In the genomic region with DNA sequence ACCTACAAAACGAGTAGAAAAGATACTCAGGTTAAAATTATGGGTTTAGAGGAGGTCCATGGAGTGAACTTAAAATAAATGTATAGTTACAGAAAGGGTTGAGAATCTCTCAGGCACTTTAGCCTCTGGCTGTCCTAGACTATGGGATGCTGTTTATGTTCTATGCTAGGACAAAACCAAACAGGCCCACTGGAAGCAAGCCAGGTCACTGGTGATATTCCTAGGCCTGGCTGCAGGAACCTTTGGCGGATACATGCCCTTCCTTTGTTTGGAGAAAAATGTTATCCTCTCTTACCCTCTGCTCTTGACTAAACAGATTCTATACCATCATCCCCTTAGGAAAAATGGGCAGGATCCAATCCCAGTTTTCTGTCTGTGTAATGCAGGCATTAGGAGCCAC, we compare ENCODE assay signal across 18 cellular contexts.
DNase-seq lines count a peak whose midpoint lies in the region; ATAC-seq and TF ChIP-seq lines count a peak whose summit lies in the region.
"Had no signal": no experiment of that assay in that cellular context is flagged by ENCODE, and none has a peak within 500 bp of the region (broad histone marks: within the 10 kb centered on the region; RNA-seq: fewer than 3 reads in every experiment).

No MANE protein-coding gene starts in this region.

- TF ChIP-seq CTCF in natural killer cell (IDR thresholded peaks at IDR 0.05), result no peak

- H3K4me3 ChIP-seq in MG63, result no peak overlapping the region
- H3K4me3 ChIP-seq: coronary artery, neural progenitor cell had no signal

- H3K4me3 Mint-ChIP-seq in natural killer cell, result no peak overlapping the region
- no peak overlapping the region for H3K4me3 Mint-ChIP-seq in natural killer cell treated with Interleukin-12 subunit alpha and Interleukin-12 subunit beta and Interleukin-15 and Interleukin-18, amount 100 ng/mL, for 72 hours
- no peak overlapping the region for H3K4me3 Mint-ChIP-seq in stimulated activated memory B cell treated with anti-CD40 and anti-IgM and Interleukin-4, amounts not matched to agents 10 μg/mL and 1 μg/mL and 100 μg/mL, for 72 hours
- H3K4me3 Mint-ChIP-seq: activated CD4-positive, alpha-beta T cell treated with anti-CD3 and anti-CD28 coated beads, Interleukin-2, amount 10 ng/mL, durations not matched to agents 24 days and 14 days; neural progenitor cell had no signal

- intact Hi-C loops in natural killer cell (cut with micrococcal nuclease), result no loop called here

- peaks cover 0 to 2% of the 10 kb centered on the region in 2 donors for H3K9me3 Mint-ChIP-seq in natural killer cell
- peaks cover 7% of the 10 kb centered on the region for H3K9me3 Mint-ChIP-seq in natural killer cell treated with Interleukin-12 subunit alpha and Interleukin-12 subunit beta and Interleukin-15 and Interleukin-18, amount 100 ng/mL, for 72 hours
- peaks cover 2% of the 10 kb centered on the region for H3K9me3 Mint-ChIP-seq in stimulated activated memory B cell treated with anti-CD40 and anti-IgM and Interleukin-4, amounts not matched to agents 10 μg/mL and 1 μg/mL and 100 μg/mL, for 72 hours
- H3K9me3 Mint-ChIP-seq: neural progenitor cell had no signal

- DNase-seq in natural killer cell, result no peak
- no peak for DNase-seq in natural killer cell treated with Interleukin-12 subunit alpha and Interleukin-12 subunit beta and Interleukin-15 and Interleukin-18, amount 100 ng/mL, for 72 hours (ENCODE audit: low spot score)
- peak; percentile 63 to 94 for DNase-seq in dermis microvascular lymphatic vessel endothelial cell (ENCODE audit: low read depth in 2 of 2)
- DNase-seq in lung microvascular endothelial cell (ENCODE audit: low read depth in 2 of 2), result peak; percentile 79 to 89
- DNase-seq in stimulated activated CD4-positive, alpha-beta T cell treated with anti-CD3 and anti-CD28 coated beads, Interleukin-2, amount 100 ng/mL, for 48 hours, result no peak
- no peak for DNase-seq in MG63
- no peak for DNase-seq in NCI-H1436 (lab: John Stamatoyannopoulos, UW)
- DNase-seq: activated CD4-positive, alpha-beta T cell treated with anti-CD3 and anti-CD28 coated beads, Interleukin-2, amount 10 ng/mL, durations not matched to agents 24 days and 14 days; activated CD8-positive, alpha-beta memory T cell treated with anti-CD3 and anti-CD28 coated beads, Interleukin-2, amount 50 U/mL, for 4 hours; aorta; erythroblast; head of caudate nucleus; NCI-H1930; NCI-H526 treated with DMSO at 0.1 percent for 48 hours; PC-3 had no signal

- H3K27ac Mint-ChIP-seq in natural killer cell, result peak overlapping the region; percentile 89 to 92
- H3K27ac Mint-ChIP-seq in natural killer cell treated with Interleukin-12 subunit alpha and Interleukin-12 subunit beta and Interleukin-15 and Interleukin-18, amount 100 ng/mL, for 72 hours, result peak overlapping the region in 1 of 2 donors; percentile 81
- no peak overlapping the region for H3K27ac Mint-ChIP-seq in stimulated activated memory B cell treated with anti-CD40 and anti-IgM and Interleukin-4, amounts not matched to agents 10 μg/mL and 1 μg/mL and 100 μg/mL, for 72 hours
- H3K27ac Mint-ChIP-seq: activated CD4-positive, alpha-beta T cell treated with anti-CD3 and anti-CD28 coated beads, Interleukin-2, amount 10 ng/mL, durations not matched to agents 24 days and 14 days; neural progenitor cell had no signal

- peaks cover 0 to 3% of the 10 kb centered on the region in 2 donors for H3K27me3 Mint-ChIP-seq in natural killer cell (ENCODE audit: low read depth in 2 of 2)
- no peaks in the 10 kb centered on the region for H3K27me3 Mint-ChIP-seq in natural killer cell treated with Interleukin-12 subunit alpha and Interleukin-12 subunit beta and Interleukin-15 and Interleukin-18, amount 100 ng/mL, for 72 hours
- H3K27me3 Mint-ChIP-seq in stimulated activated memory B cell treated with anti-CD40 and anti-IgM and Interleukin-4, amounts not matched to agents 10 μg/mL and 1 μg/mL and 100 μg/mL, for 72 hours, result no peaks in the 10 kb centered on the region
- H3K27me3 Mint-ChIP-seq: activated CD4-positive, alpha-beta T cell treated with anti-CD3 and anti-CD28 coated beads, Interleukin-2, amount 10 ng/mL, durations not matched to agents 24 days and 14 days had no signal

- no peak for ATAC-seq in natural killer cell
- no peak for ATAC-seq in natural killer cell treated with Interleukin-12 subunit alpha and Interleukin-12 subunit beta and Interleukin-15 and Interleukin-18, amount 100 ng/mL, for 72 hours
- ATAC-seq in stimulated activated memory B cell treated with anti-CD40 and anti-IgM and Interleukin-4, amounts not matched to agents 10 μg/mL and 1 μg/mL and 100 μg/mL, for 72 hours, result no peak
- ATAC-seq: PC-3 had no signal

- peaks cover 59 to 62% of the 10 kb centered on the region in 2 donors for H3K4me1 Mint-ChIP-seq in natural killer cell
- H3K4me1 Mint-ChIP-seq in natural killer cell treated with Interleukin-12 subunit alpha and Interleukin-12 subunit beta and Interleukin-15 and Interleukin-18, amount 100 ng/mL, for 72 hours (ENCODE audit: low read depth in 2 of 2), result peaks cover 65 to 78% of the 10 kb centered on the region in 2 donors
- peaks cover 30% of the 10 kb centered on the region for H3K4me1 Mint-ChIP-seq in stimulated activated memory B cell treated with anti-CD40 and anti-IgM and Interleukin-4, amounts not matched to agents 10 μg/mL and 1 μg/mL and 100 μg/mL, for 72 hours
- H3K4me1 Mint-ChIP-seq: neural progenitor cell had no signal

- no peaks in the 10 kb centered on the region for H3K27me3 ChIP-seq in MG63
- H3K27me3 ChIP-seq: neural progenitor cell had no signal

- H3K36me3 ChIP-seq in MG63, result no peaks in the 10 kb centered on the region
- H3K36me3 ChIP-seq: neural progenitor cell had no signal

- no peaks in the 10 kb centered on the region for H3K9me3 ChIP-seq in MG63

- no peaks in the 10 kb centered on the region for H3K36me3 Mint-ChIP-seq in natural killer cell
- peaks cover 4% of the 10 kb centered on the region for H3K36me3 Mint-ChIP-seq in natural killer cell treated with Interleukin-12 subunit alpha and Interleukin-12 subunit beta and Interleukin-15 and Interleukin-18, amount 100 ng/mL, for 72 hours
- H3K36me3 Mint-ChIP-seq in stimulated activated memory B cell treated with anti-CD40 and anti-IgM and Interleukin-4, amounts not matched to agents 10 μg/mL and 1 μg/mL and 100 μg/mL, for 72 hours, result no peaks in the 10 kb centered on the region
- H3K36me3 Mint-ChIP-seq: neural progenitor cell had no signal

Comparison
In these comparisons a context has a peak if more than half of its experiments do, and no peak if none do; other contexts are left out.
1. DNase-seq: peak in dermis microvascular lymphatic vessel endothelial cell (2 of 2) and lung microvascular endothelial cell (2 of 2); none in natural killer cell (single experiment), natural killer cell treated with Interleukin-12 subunit alpha and Interleukin-12 subunit beta and Interleukin-15 and Interleukin-18, amount 100 ng/mL, for 72 hours (single experiment), stimulated activated CD4-positive, alpha-beta T cell treated with anti-CD3 and anti-CD28 coated beads, Interleukin-2, amount 100 ng/mL, for 48 hours (0 of 2), MG63 (single experiment) and NCI-H1436 (single experiment).